8 cellular contexts compared by ENCODE assay signal in the genomic region with DNA sequence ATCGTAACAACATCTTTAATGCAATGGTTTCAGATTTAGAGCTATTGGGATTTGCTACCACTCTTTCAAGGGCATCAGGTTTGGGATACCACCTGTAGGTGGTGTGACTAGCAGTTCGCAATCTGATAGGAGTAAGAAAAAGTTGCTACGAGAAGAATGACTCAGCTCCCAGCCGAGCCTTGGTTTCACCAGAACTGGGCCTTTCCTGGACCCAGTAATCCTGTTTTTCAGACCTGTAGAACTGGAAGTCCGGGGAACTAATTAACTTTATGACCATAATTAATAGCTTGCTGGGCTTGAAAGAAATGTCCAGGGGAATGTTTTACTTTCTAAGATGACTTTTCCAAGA. TPM values are rescaled to one million over a fixed set of nuclear protein-coding genes. Genes with fewer than 3 reads are reported as not detected.
DNase-seq lines count a peak whose midpoint lies in the region; ATAC-seq and TF ChIP-seq lines count a peak whose summit lies in the region.

No MANE protein-coding gene starts in this region.

- peak overlapping the region; percentile 83 to 98 (median 94) for H3K4me2 ChIP-seq in BLaER1 treated with 17β-estradiol and CSF1 and Interleukin-3, amounts not matched to agents 10 nM and 100 nM

- H3K27ac ChIP-seq in BLaER1 treated with 17β-estradiol and CSF1 and Interleukin-3, amounts not matched to agents 10 nM and 100 nM, result peak overlapping the region in 8 of 11 experiments; percentile 36 to 75 (median 58); a peak in 9 of 22 replicates

- no peaks in the 10 kb centered on the region; a peak in 3 of 22 replicates for H3K27me3 ChIP-seq in BLaER1 treated with 17β-estradiol and CSF1 and Interleukin-3, amounts not matched to agents 10 nM and 100 nM
- H3K27me3 ChIP-seq in MG63, result no peaks in the 10 kb centered on the region

- H3K4me3 ChIP-seq in BLaER1 treated with 17β-estradiol and CSF1 and Interleukin-3, amounts not matched to agents 10 nM and 100 nM, result peak overlapping the region; percentile 65 to 92 (median 76)
- H3K4me3 ChIP-seq in MG63, result peak overlapping the region; percentile 65

- peaks cover 0 to 12% (median 0%) of the 10 kb centered on the region in 11 experiments; a peak in 2 of 22 replicates for H4K20me1 ChIP-seq in BLaER1 treated with 17β-estradiol and CSF1 and Interleukin-3, amounts not matched to agents 10 nM and 100 nM

- H3K9me3 ChIP-seq in BLaER1 treated with 17β-estradiol and CSF1 and Interleukin-3, amounts not matched to agents 10 nM and 100 nM (replicated peaks in 1 of 11), result peaks cover 0 to 9% (median 0%) of the 10 kb centered on the region in 11 experiments; a peak in 2 of 22 replicates
- no peaks in the 10 kb centered on the region for H3K9me3 ChIP-seq in MG63

- DNase-seq in MG63, result peak; percentile 13
- DNase-seq in activated T-helper 9 cell treated with anti-CD3 and anti-CD28 coated beads, Interleukin-2, amount 50 U/mL, for 16 hours (ENCODE audit: low read depth), result peak; percentile 7
- DNase-seq in globus pallidus (ENCODE audit: low spot score), result peak; percentile 16
- DNase-seq in omental fat pad (ENCODE audit: low spot score), result no peak
- DNase-seq in NCI-H1048 (lab: John Stamatoyannopoulos, UW), result no peak

- H3K4me1 ChIP-seq in BLaER1 treated with 17β-estradiol and CSF1 and Interleukin-3, amounts not matched to agents 10 nM and 100 nM, result peaks cover 18 to 46% (median 35%) of the 10 kb centered on the region in 10 experiments

- no peak for TF ChIP-seq CTCF in omental fat pad (IDR thresholded peaks at IDR 0.05)

- peaks cover 14 to 27% (median 24%) of the 10 kb centered on the region in 11 experiments; a peak in 21 of 22 replicates for H3K36me3 ChIP-seq in BLaER1 treated with 17β-estradiol and CSF1 and Interleukin-3, amounts not matched to agents 10 nM and 100 nM
- H3K36me3 ChIP-seq in MG63, result peaks cover 2% of the 10 kb centered on the region

- ATAC-seq in GM18868 (IDR thresholded peaks at IDR 0.05; ENCODE audit: unreplicated experiment), result peak; percentile 68
- ATAC-seq in omental fat pad (ENCODE audit: low FRiP score), result peak; percentile 84
- ATAC-seq in GM18861 (IDR thresholded peaks at IDR 0.05; ENCODE audit: unreplicated experiment), result no peak

- H3K9ac ChIP-seq in BLaER1 treated with 17β-estradiol and CSF1 and Interleukin-3, amounts not matched to agents 10 nM and 100 nM, result peak overlapping the region; percentile 66 to 83 (median 80)

RNA-seq across cellular contexts. Expression of gene ABHD4, which starts 0.8 kb away (rescaled TPM):
- total RNA-seq in MG63 (2014; rRNA removed; shearing (Covaris generic); ENCODE audit: low replicate concordance), result 0.89 and 15.5 TPM in 2 replicates
- total RNA-seq in omental fat pad, result 10 to 100 TPM; 14.9 to 33.5 (median 21.1) TPM

RNA-seq across cellular contexts. Expression of gene DAD1, which starts 9.8 kb away (rescaled TPM):
- 275 and 292 TPM in 2 replicates for total RNA-seq in MG63 (2014; rRNA removed; shearing (Covaris generic); ENCODE audit: low replicate concordance)
- 100 to 1,000 TPM; 156 to 272 (median 244) TPM for total RNA-seq in omental fat pad

RNA-seq across cellular contexts. Expression of gene OR6J1, which starts 45.3 kb away (rescaled TPM):
- total RNA-seq in MG63 (2014; rRNA removed; shearing (Covaris generic); ENCODE audit: low replicate concordance), result not detected in 2 replicates
- not detected for total RNA-seq in omental fat pad

Comparison
In these comparisons a context has a peak if more than half of its experiments do, and no peak if none do; other contexts are left out.
1. DNase-seq: peak in MG63 (single experiment), activated T-helper 9 cell treated with anti-CD3 and anti-CD28 coated beads, Interleukin-2, amount 50 U/mL, for 16 hours (single experiment) and globus pallidus (single experiment); none in omental fat pad (single experiment) and NCI-H1048 (single experiment).